Comparison of ENCODE assay signal across 16 cellular contexts in the genomic region with DNA sequence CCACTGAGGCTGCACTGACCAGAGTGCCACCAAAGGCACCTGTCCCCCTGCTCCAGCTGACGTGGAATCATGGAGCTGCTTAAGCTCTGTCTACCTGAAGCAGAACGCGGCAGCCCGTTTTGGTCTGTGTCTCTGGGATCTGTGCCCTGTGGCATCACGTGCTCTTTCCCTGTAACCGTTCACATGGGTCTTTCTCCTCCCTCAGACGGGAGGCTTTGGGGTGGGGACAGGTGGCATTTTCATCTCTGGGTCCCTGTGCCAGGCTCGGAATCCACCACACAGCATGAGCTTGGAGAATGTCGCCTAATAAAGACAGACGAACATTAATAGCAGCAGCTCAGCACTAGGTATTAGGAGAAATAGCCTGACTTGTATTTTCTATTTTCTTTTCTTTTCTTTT. TPM values are rescaled to one million over a fixed set of nuclear protein-coding genes. Genes with fewer than 3 reads are reported as not detected.
DNase-seq lines count a peak whose midpoint lies in the region; TF ChIP-seq lines count a peak whose summit lies in the region.
"Had no signal": no experiment of that assay in that cellular context is flagged by ENCODE, and none has a peak within 500 bp of the region (broad histone marks: within the 10 kb centered on the region; RNA-seq: fewer than 3 reads in every experiment).

No MANE protein-coding gene starts in this region.

- peak overlapping the region; percentile 60 for H3K4me3 Mint-ChIP-seq in activated naive CD8-positive, alpha-beta T cell
- H3K4me3 Mint-ChIP-seq in activated naive CD8-positive, alpha-beta T cell treated with anti-CD3 and anti-CD28 coated beads for 36 hours: no peak overlapping the region
- peak overlapping the region; percentile 61 to 81 (median 73) for H3K4me3 Mint-ChIP-seq in immature natural killer cell

- H3K36me3 ChIP-seq in OCI-LY7 (ENCODE audit: insufficient read depth, low read length) (no peaks in the 10 kb centered on the region), transverse colon (no peaks in the 10 kb centered on the region), colonic mucosa (no peaks in the 10 kb centered on the region)

- CTCF ChIA-PET in OCI-LY7 (lab: Charles Lee; ENCODE audit: unreplicated experiment): interaction anchor here (0.5 to 1.2 kb wide), 3 partner anchors 33 to 504 kb away, joined by 3 to 5 read pairs (median 4); no protein-coding TSS in a partner anchor

- WGBS in transverse colon (ENCODE audit: low coverage in 1 of 2), 2 donors: 80 to 89% methylated on average over 4 to 10 of the region's 10 CpGs

- no peaks in the 10 kb centered on the region for H4K20me1 ChIP-seq in OCI-LY7 (ENCODE audit: insufficient read depth, low read length)

- no peak for TF ChIP-seq EP300 in transverse colon (IDR thresholded peaks at IDR 0.05; ENCODE audit: low read depth)

- no peak for TF ChIP-seq CTCF in OCI-LY7 (conservative IDR thresholded peaks at IDR 0.05; ENCODE audit: low read length)
- no peak for TF ChIP-seq CTCF in transverse colon (IDR thresholded peaks at IDR 0.05)
- no peak for TF ChIP-seq CTCF in colonic mucosa (IDR thresholded peaks at IDR 0.05)

- peak overlapping the region; percentile 17; the same call in 1 of the 2 replicates for H3K4me2 ChIP-seq in OCI-LY7 (ENCODE audit: low read length)

- no peaks in the 10 kb centered on the region for H3K36me3 Mint-ChIP-seq in activated naive CD8-positive, alpha-beta T cell
- peaks cover 3% of the 10 kb centered on the region for H3K36me3 Mint-ChIP-seq in activated naive CD8-positive, alpha-beta T cell treated with anti-CD3 and anti-CD28 coated beads for 36 hours
- H3K36me3 Mint-ChIP-seq in immature natural killer cell: no peaks in the 10 kb centered on the region

- BruUV-seq in OCI-LY7 (replicated peaks; lab: Mats Ljungman, UMichigan): no TSS peak

- no peaks in the 10 kb centered on the region for H3K27me3 Mint-ChIP-seq in activated naive CD8-positive, alpha-beta T cell
- H3K27me3 Mint-ChIP-seq in activated naive CD8-positive, alpha-beta T cell treated with anti-CD3 and anti-CD28 coated beads for 36 hours: peaks cover 4% of the 10 kb centered on the region
- peaks cover 0 to 6% (median 4%) of the 10 kb centered on the region in 3 donors for H3K27me3 Mint-ChIP-seq in immature natural killer cell (ENCODE audit: low read depth in 3 of 3)

- H3K9me3 ChIP-seq in OCI-LY7 (ENCODE audit: low read length): no peaks in the 10 kb centered on the region
- H3K9me3 ChIP-seq in transverse colon: no peaks in the 10 kb centered on the region
- H3K9me3 ChIP-seq in colonic mucosa: no peaks in the 10 kb centered on the region
- H3K9me3 ChIP-seq: psoas muscle had no signal

- intact Hi-C loops in OCI-LY7 (cut with micrococcal nuclease; ENCODE audit: unreplicated experiment) (no loop called here), transverse colon (cut with DNase I; ENCODE audit: low total_unique reads) (no loop called here), colonic mucosa (cut with DNase I) (no loop called here)

- POLR2A ChIA-PET in OCI-LY7 (lab: Charles Lee): interaction anchor here (0.7 to 1.3 kb wide), 5 partner anchors 18 to 1170 kb away, joined by 3 to 11 read pairs (median 3); partner anchors contain the start of gene COX19

- H3K4me3 ChIP-seq in OCI-LY7 (ENCODE audit: low read depth, low read length, poor library complexity, severe bottlenecking): no peak overlapping the region
- H3K4me3 ChIP-seq in transverse colon: no peak overlapping the region
- H3K4me3 ChIP-seq in colonic mucosa: no peak overlapping the region
- H3K4me3 ChIP-seq: lung, psoas muscle had no signal

- no peak for TF ChIP-seq POLR2A in transverse colon (IDR thresholded peaks at IDR 0.05)

- H2AFZ ChIP-seq in OCI-LY7 (ENCODE audit: low read length): no peak overlapping the region

- no peaks in the 10 kb centered on the region for H3K9me3 Mint-ChIP-seq in activated naive CD8-positive, alpha-beta T cell (ENCODE audit: low read depth)
- H3K9me3 Mint-ChIP-seq in activated naive CD8-positive, alpha-beta T cell treated with anti-CD3 and anti-CD28 coated beads for 36 hours: no peaks in the 10 kb centered on the region
- no peaks in the 10 kb centered on the region for H3K9me3 Mint-ChIP-seq in immature natural killer cell

- H3K27me3 ChIP-seq in transverse colon: peaks cover 3% of the 10 kb centered on the region
- no peaks in the 10 kb centered on the region for H3K27me3 ChIP-seq in colonic mucosa

- H3K27ac ChIP-seq in OCI-LY7 (ENCODE audit: low read depth, low read length, poor library complexity, severe bottlenecking) (no peak overlapping the region), transverse colon (peak overlapping the region in 1 of 4 donors; percentile 17), colonic mucosa (no peak overlapping the region)
- H3K27ac ChIP-seq: epithelial cell of prostate, psoas muscle, RWPE1 had no signal

- H3K79me2 ChIP-seq in OCI-LY7 (ENCODE audit: insufficient read depth, low read depth, low read length): no peaks in the 10 kb centered on the region

- DNase-seq in activated naive CD8-positive, alpha-beta T cell treated with anti-CD3 and anti-CD28 coated beads for 36 hours: no peak
- DNase-seq in OCI-LY7 (ENCODE audit: low spot score) (no peak), immature natural killer cell (no peak), transverse colon (peak; percentile 5), NCI-H510A treated with DMSO at 0.1 percent for 48 hours (lab: John Stamatoyannopoulos, UW) (no peak), colonic mucosa (no peak), pons (ENCODE audit: low spot score) (no peak)
- DNase-seq: GDM1; NCI-H1092 treated with DMSO at 0.1 percent for 48 hours; NCI-H524 treated with DMSO at 0.1 percent for 48 hours; stimulated activated naive CD4-positive, alpha-beta T cell treated with Interleukin-2 at 50 U/mL for 16 hours had no signal

- in situ Hi-C loops in transverse colon (cut with MboI; ENCODE audit: low pct_ligation_motif_present in 1 of 4, low pct_unique_long_range_greater_than_20kb in 1 of 4, low sequenced_read_pairs in 3 of 4): no loop called here

- no peaks in the 10 kb centered on the region for H3K9me2 ChIP-seq in OCI-LY7 (ENCODE audit: insufficient read depth, low read length)

- H3K9ac ChIP-seq in colonic mucosa (ENCODE audit: low read depth in 2 of 2, low read length in 2 of 2): no peak overlapping the region

- H3K27ac Mint-ChIP-seq in activated naive CD8-positive, alpha-beta T cell: peak overlapping the region; percentile 66
- H3K27ac Mint-ChIP-seq in activated naive CD8-positive, alpha-beta T cell treated with anti-CD3 and anti-CD28 coated beads for 36 hours: no peak overlapping the region
- peak overlapping the region in 5 of 6 donors; percentile 34 to 76 (median 72) for H3K27ac Mint-ChIP-seq in immature natural killer cell

- H3K4me1 ChIP-seq in OCI-LY7 (ENCODE audit: insufficient read depth, low read length, poor library complexity, severe bottlenecking) (peaks cover 18% of the 10 kb centered on the region), transverse colon (peaks cover 6 to 27% (median 23%) of the 10 kb centered on the region in 4 donors), colonic mucosa (peaks cover 4% of the 10 kb centered on the region)
- H3K4me1 ChIP-seq: psoas muscle had no signal

- H3K4me1 Mint-ChIP-seq in activated naive CD8-positive, alpha-beta T cell (ENCODE audit: low read depth): peaks cover 4% of the 10 kb centered on the region
- H3K4me1 Mint-ChIP-seq in activated naive CD8-positive, alpha-beta T cell treated with anti-CD3 and anti-CD28 coated beads for 36 hours: peaks cover 9% of the 10 kb centered on the region
- peaks cover 6 to 15% of the 10 kb centered on the region in 2 donors for H3K4me1 Mint-ChIP-seq in immature natural killer cell

RNA-seq across cellular contexts. Expression of gene ADAP1, which starts 1.6 kb away (rescaled TPM):
- 10 to 100 TPM; 49.9 to 56.7 TPM for total RNA-seq in activated naive CD8-positive, alpha-beta T cell treated with anti-CD3 and anti-CD28 coated beads for 36 hours
- 0.41 and 2.4 TPM in 2 replicates for total RNA-seq in OCI-LY7 (2014; rRNA removed; shearing (Covaris generic))
- total RNA-seq in OCI-LY7 (2022) (7.0 and 7.7 TPM in 2 replicates), transverse colon (100 to 1,000 TPM in 3 of 4 donors, 10 to 100 TPM in 1; 84.9 to 360 (median 169) TPM), colonic mucosa (100 to 1,000 TPM; 107 to 201 TPM)
- polyA plus RNA-seq in immature natural killer cell: 10 to 100 TPM; 49.7 to 72.1 (median 55.1) TPM

RNA-seq across cellular contexts. Expression of gene COX19, which starts 19.3 kb away (rescaled TPM):
- 10 to 100 TPM; 17.7 to 18.1 TPM for total RNA-seq in activated naive CD8-positive, alpha-beta T cell treated with anti-CD3 and anti-CD28 coated beads for 36 hours
- 20.3 and 23.2 TPM in 2 replicates for total RNA-seq in OCI-LY7 (2014; rRNA removed; shearing (Covaris generic))
- 43.1 and 45.7 TPM in 2 replicates for total RNA-seq in OCI-LY7 (2022)
- polyA plus RNA-seq in immature natural killer cell: 10 to 100 TPM; 12.7 to 24.0 (median 18.1) TPM
- total RNA-seq in transverse colon: 10 to 100 TPM in 3 of 4 donors, 1 to 10 TPM in 1; 8.6 to 30.2 (median 16.9) TPM
- 10 to 100 TPM; 11.6 to 16.5 TPM for total RNA-seq in colonic mucosa

RNA-seq across cellular contexts. Expression of gene CYP2W1, which starts 26.9 kb away (rescaled TPM):
- total RNA-seq in activated naive CD8-positive, alpha-beta T cell treated with anti-CD3 and anti-CD28 coated beads for 36 hours: not detected
- total RNA-seq in OCI-LY7 (2014; rRNA removed; shearing (Covaris generic)): 0.31 TPM in 1 of 2 replicates, not detected in the other
- total RNA-seq in OCI-LY7 (2022) (1.3 and 1.5 TPM in 2 replicates), transverse colon (under 1 TPM in 2 of 4 donors, not detected in 2; 0.41 to 0.95 TPM), colonic mucosa (1 to 10 TPM; 2.7 to 4.5 TPM)
- polyA plus RNA-seq in immature natural killer cell: not detected
- total RNA-seq: psoas muscle had no signal
- polyA plus RNA-seq: psoas muscle had no signal

Comparison
In these comparisons a context has a peak if more than half of its experiments do, and no peak if none do; other contexts are left out.
1. RNA of gene ADAP1, which starts 1.6 kb away (total RNA-seq): 107 to 201 TPM in colonic mucosa, 84.9 to 360 TPM in transverse colon and 49.9 to 56.7 TPM in activated naive CD8-positive, alpha-beta T cell treated with anti-CD3 and anti-CD28 coated beads for 36 hours; 0.41 to 7.7 TPM in OCI-LY7; every median in the first group is over 4 times any median in the second.